In the genomic region with DNA sequence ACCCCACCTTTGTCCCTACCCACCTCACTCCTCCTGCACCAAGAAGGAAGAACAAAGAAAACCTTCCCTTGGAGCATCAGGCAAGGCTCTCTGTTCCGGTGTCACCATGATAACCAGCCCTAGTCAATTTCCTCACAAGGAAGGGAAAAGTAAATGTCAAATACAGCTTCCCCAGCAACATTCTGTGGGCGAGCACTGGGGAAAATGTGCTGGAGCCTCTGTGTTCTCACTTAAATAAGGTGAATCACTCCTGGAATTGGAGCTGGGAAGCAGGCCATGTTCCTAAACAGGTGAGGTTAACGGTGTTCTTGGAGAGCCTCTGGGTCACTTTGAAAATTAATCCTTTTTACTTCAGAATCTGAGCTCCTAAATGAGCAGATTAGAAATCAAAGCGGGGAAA, we compare ENCODE assay signal across 3 cellular contexts.
"Had no signal": no experiment of that assay in that cellular context is flagged by ENCODE, and none has a peak within 500 bp of the region (broad histone marks: within the 10 kb centered on the region; RNA-seq: fewer than 3 reads in every experiment).

No MANE protein-coding gene starts in this region.

- DNase-seq: GDM1, GF-D8 had no signal

- ATAC-seq: GM12878 had no signal
